ENCODE assay signal across 18 cellular contexts in the genomic region with DNA sequence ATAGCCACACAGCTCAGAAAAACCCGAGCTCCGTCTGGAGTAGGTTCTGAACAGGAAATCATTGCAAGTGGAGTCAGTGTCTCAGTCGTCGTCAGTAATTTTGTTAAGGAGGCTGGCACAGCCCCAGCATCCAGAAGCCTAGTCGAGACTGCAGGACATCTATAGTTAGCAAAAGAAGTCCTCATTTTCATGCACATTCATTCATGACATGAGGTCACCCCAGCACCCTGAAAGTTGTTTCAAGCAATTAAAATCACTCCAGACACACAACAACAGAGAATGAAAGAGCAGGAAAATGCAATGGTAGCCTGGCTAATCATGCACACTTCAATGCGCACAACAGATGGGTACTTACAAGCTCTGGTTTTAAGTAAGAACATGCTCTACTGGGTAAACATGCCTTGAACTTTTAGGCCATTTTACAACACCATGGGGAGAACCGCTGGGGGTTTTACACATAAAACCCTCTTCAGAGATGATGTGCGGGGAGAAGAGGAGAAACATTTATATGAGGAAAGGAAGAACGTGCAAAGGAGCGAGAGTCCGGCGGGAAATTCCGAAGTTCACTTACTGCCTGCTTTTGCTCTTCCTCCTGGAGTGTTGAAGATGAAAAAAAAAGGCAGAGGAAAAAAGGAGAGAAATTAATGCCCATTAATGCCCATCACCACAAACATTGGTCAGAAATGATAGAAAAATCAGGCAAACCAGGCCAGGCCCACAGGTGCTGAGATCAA.
A peak's percentile ranks its signal among the peaks of the same experiment; 100 is the strongest.
DNase-seq lines count a peak whose midpoint lies in the region; ATAC-seq, FAIRE-seq and TF ChIP-seq lines count a peak whose summit lies in the region.
"Had no signal": no experiment of that assay in that cellular context is flagged by ENCODE, and none has a peak within 500 bp of the region (broad histone marks: within the 10 kb centered on the region; RNA-seq: fewer than 3 reads in every experiment).

No MANE protein-coding gene starts in this region.

- no peaks in the 10 kb centered on the region for H3K9me2 ChIP-seq in hepatocyte (replicated peaks; ENCODE audit: insufficient read depth)

- peak; percentile 51 for TF ChIP-seq POLR2A in GM19193 (IDR thresholded peaks at IDR 0.05; ENCODE audit: extremely low read depth, insufficient read depth, insufficient read length)

- H3K27ac ChIP-seq in hepatocyte (peak overlapping the region; percentile 78), small intestine (ENCODE audit: low read depth in 1 of 2, low read length in 1 of 2) (peak overlapping the region in 1 of 2 donors; percentile 28)
- H3K27ac ChIP-seq: HL-60, left ventricle myocardium inferior, right lobe of liver had no signal

- ATAC-seq in HG03520 (IDR thresholded peaks at IDR 0.05; ENCODE audit: unreplicated experiment) (no peak), HG02981 (IDR thresholded peaks at IDR 0.05; ENCODE audit: unreplicated experiment) (no peak)
- ATAC-seq: Panc1, right lobe of liver had no signal

- peak; percentile 21 for DNase-seq in EH (ENCODE audit: low read depth)
- peak; percentile 81 for DNase-seq in NCI-H524 treated with DMSO at 0.1 percent for 48 hours (lab: John Stamatoyannopoulos, UW)
- no peak for DNase-seq in hepatocyte (ENCODE audit: low spot score)
- DNase-seq in DMS153 (lab: John Stamatoyannopoulos, UW), result no peak
- DNase-seq in small intestine, result no peak
- DNase-seq: activated CD4-positive, alpha-beta memory T cell treated with anti-CD3 and anti-CD28 coated beads, Interleukin-2, amount 10 ng/mL, durations not matched to agents 7 days and 5 days; activated naive CD4-positive, alpha-beta T cell treated with anti-CD3 and anti-CD28 coated beads for 36 hours; caudate nucleus; left ventricle myocardium inferior; NCI-H345; nephron progenitor cell; right lobe of liver; T1000 had no signal

- no peak overlapping the region for H2AFZ ChIP-seq in hepatocyte

- H3K4me3 ChIP-seq in hepatocyte, result no peak overlapping the region
- no peak overlapping the region for H3K4me3 ChIP-seq in small intestine (ENCODE audit: low read depth in 1 of 2, low read length in 2 of 2)
- H3K4me3 ChIP-seq: left ventricle myocardium inferior, right lobe of liver had no signal

- H3K79me2 ChIP-seq in hepatocyte, result no peaks in the 10 kb centered on the region

- H3K4me2 ChIP-seq in hepatocyte, result no peak overlapping the region

- H3K9me3 ChIP-seq in hepatocyte (ENCODE audit: low read depth), result no peaks in the 10 kb centered on the region
- H3K9me3 ChIP-seq in small intestine (ENCODE audit: control insufficient read depth, low read depth), result no peaks in the 10 kb centered on the region
- H3K9me3 ChIP-seq: left ventricle myocardium inferior, right lobe of liver had no signal

- no peaks in the 10 kb centered on the region for H4K20me1 ChIP-seq in hepatocyte (ENCODE audit: insufficient read depth, poor library complexity, severe bottlenecking)

- FAIRE-seq in small intestine (lab: Jason Lieb, UNC), result no peak

- TF ChIP-seq CTCF in hepatocyte (IDR thresholded peaks at IDR 0.05; ENCODE audit: poor library complexity), result no peak

- H3K4me1 ChIP-seq in hepatocyte (ENCODE audit: insufficient read depth) (peaks cover 7% of the 10 kb centered on the region), small intestine (ENCODE audit: control insufficient read depth in 2 of 2, insufficient read depth in 1 of 2, low read depth in 1 of 2, low read length in 1 of 2) (no peaks in the 10 kb centered on the region)
- H3K4me1 ChIP-seq: left ventricle myocardium inferior had no signal

- H3K27me3 ChIP-seq in hepatocyte (no peaks in the 10 kb centered on the region), small intestine (ENCODE audit: control insufficient read depth in 2 of 2, insufficient read depth in 2 of 2, low read length in 2 of 2) (no peaks in the 10 kb centered on the region)
- H3K27me3 ChIP-seq: right lobe of liver had no signal

- H3K36me3 ChIP-seq in hepatocyte (replicated peaks; ENCODE audit: insufficient read depth, low read depth) (no peaks in the 10 kb centered on the region), small intestine (ENCODE audit: control insufficient read depth in 2 of 2, insufficient read depth in 2 of 2, low read length in 2 of 2) (no peaks in the 10 kb centered on the region)

- WGBS in hepatocyte (ENCODE audit: low lambda C conversion rate, missing lambda C conversion rate), result 70% methylated on average over 13 of the region's 13 CpGs
- 73 to 91% (median 78%) methylated on average over 13 of the region's 13 CpGs for WGBS in small intestine, 3 donors

Comparison
In these comparisons a context has a peak if more than half of its experiments do, and no peak if none do; other contexts are left out.
1. DNase-seq: peak in EH (single experiment) and NCI-H524 treated with DMSO at 0.1 percent for 48 hours (single experiment); none in hepatocyte (single experiment), DMS153 (single experiment) and small intestine (single experiment).